2 cellular contexts compared by ENCODE assay signal in the genomic region with DNA sequence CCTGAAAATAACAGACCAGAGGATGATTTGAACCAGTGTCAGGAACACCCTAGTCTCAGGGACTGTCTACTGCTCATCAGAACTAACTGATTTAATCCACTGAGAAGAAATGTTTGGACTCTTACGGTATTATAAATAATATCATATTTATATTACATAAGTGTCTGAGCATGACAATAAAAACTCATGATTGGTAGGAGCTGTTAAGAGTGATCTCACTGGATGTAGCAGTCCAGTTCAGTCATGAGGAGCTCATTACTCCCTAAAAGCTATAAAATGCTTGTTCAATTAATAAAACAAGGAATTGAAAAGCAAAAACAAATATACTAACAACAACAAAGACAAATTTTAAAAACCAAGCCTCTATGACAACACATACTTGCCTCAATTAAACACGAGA.
TF ChIP-seq lines count a peak whose summit lies in the region.

No MANE protein-coding gene starts in this region.

TF ChIP-seq in liver, 16 proteins besides CTCF, POLR2A, EP300 and RAD21 (continued from another document):
- TF ChIP-seq, protein P1, sequence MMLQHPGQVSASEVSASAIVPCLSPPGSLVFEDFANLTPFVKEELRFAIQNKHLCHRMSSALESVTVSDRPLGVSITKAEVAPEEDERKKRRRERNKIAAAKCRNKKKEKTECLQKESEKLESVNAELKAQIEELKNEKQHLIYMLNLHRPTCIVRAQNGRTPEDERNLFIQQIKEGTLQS (IDR thresholded peaks at IDR 0.05) = no peak
- TF ChIP-seq HNF4G (IDR thresholded peaks at IDR 0.05) = no peak
- TF ChIP-seq EGR1 (IDR thresholded peaks at IDR 0.05; ENCODE audit: low read depth in 2 of 2) = no peak
- TF ChIP-seq NR2F2 (IDR thresholded peaks at IDR 0.05) = no peak

TF ChIP-seq in HepG2, 621 proteins besides CTCF, POLR2A, EP300 and RAD21 (continued from another document):
- TF ChIP-seq, protein P2, sequence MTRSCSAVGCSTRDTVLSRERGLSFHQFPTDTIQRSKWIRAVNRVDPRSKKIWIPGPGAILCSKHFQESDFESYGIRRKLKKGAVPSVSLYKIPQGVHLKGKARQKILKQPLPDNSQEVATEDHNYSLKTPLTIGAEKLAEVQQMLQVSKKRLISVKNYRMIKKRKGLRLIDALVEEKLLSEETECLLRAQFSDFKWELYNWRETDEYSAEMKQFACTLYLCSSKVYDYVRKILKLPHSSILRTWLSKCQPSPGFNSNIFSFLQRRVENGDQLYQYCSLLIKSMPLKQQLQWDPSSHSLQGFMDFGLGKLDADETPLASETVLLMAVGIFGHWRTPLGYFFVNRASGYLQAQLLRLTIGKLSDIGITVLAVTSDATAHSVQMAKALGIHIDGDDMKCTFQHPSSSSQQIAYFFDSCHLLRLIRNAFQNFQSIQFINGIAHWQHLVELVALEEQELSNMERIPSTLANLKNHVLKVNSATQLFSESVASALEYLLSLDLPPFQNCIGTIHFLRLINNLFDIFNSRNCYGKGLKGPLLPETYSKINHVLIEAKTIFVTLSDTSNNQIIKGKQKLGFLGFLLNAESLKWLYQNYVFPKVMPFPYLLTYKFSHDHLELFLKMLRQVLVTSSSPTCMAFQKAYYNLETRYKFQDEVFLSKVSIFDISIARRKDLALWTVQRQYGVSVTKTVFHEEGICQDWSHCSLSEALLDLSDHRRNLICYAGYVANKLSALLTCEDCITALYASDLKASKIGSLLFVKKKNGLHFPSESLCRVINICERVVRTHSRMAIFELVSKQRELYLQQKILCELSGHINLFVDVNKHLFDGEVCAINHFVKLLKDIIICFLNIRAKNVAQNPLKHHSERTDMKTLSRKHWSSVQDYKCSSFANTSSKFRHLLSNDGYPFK (CRISPR knock-in tag; IDR thresholded peaks at IDR 0.05; ENCODE audit: borderline replicate concordance) = no peak
- TF ChIP-seq ZNF558 (CRISPR knock-in tag; IDR thresholded peaks at IDR 0.05; ENCODE audit: borderline replicate concordance) = no peak
- TF ChIP-seq MEIS2 (CRISPR knock-in tag; IDR thresholded peaks at IDR 0.05) = no peak
TF ChIP-seq in HepG2: peak in this region for 0.
